Comparison of ENCODE assay signal across 3 cellular contexts in the genomic region with DNA sequence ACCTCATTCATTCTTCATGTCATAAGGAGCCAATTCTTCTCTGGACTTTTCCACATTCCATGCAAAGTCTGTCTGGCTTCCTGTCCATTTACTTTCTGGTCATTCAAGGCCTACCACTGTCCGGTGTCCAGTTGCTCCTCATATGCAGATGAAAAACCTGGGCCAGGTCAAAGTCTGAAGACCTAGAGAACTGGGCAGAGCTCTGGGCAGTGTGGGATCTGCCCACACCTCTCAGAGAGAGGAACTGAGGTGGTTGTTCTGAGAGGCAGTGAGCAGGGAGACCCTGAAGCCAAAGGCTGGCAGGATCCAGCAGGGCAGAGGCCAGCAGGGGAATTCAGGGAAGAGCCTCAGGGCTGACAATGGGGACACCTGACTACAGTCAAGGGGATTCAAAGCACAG. TPM values are rescaled to one million over a fixed set of nuclear protein-coding genes. Genes with fewer than 3 reads are reported as not detected.
"Had no signal": no experiment of that assay in that cellular context is flagged by ENCODE, and none has a peak within 500 bp of the region (broad histone marks: within the 10 kb centered on the region; RNA-seq: fewer than 3 reads in every experiment).

No MANE protein-coding gene starts in this region.

RNA-seq across cellular contexts. Expression of a gene that starts 58.7 kb away (rescaled TPM):
- total RNA-seq: chondrocyte, epithelial cell of proximal tubule, foreskin keratinocyte had no signal
- polyA plus RNA-seq: foreskin keratinocyte had no signal
